30 cellular contexts compared by ENCODE assay signal in genomic region chr9:87810008-87810407, GRCh38.
"Had no signal": no experiment of that assay in that cellular context is flagged by ENCODE, and none has a peak within 500 bp of the region (broad histone marks: within the 10 kb centered on the region; RNA-seq: fewer than 3 reads in every experiment).

No MANE protein-coding gene starts in this region.

- H3K27me3 ChIP-seq: neural progenitor cell, ovary, right atrium auricular region, right lobe of liver, upper lobe of right lung had no signal

- H3K4me3 ChIP-seq: left lung, lower lobe of right lung, neural progenitor cell, ovary, right atrium auricular region, right lobe of liver, smooth muscle cell, stomach, suprapubic skin, thoracic aorta, tibial artery, upper lobe of right lung had no signal

- H3K9ac ChIP-seq: neural progenitor cell had no signal

- H3K9me3 Mint-ChIP-seq: immature natural killer cell had no signal

- FAIRE-seq: islet of Langerhans, kidney, urothelium cell line had no signal

- ATAC-seq: left colon; left lung; lower lobe of right lung; naive thymus-derived CD8-positive, alpha-beta T cell; stimulated activated memory B cell treated with anti-CD40 and anti-IgM and Interleukin-4, amounts not matched to agents 10 μg/mL and 1 μg/mL and 100 μg/mL, for 72 hours; upper lobe of right lung had no signal

- H3K36me3 Mint-ChIP-seq: immature natural killer cell; naive thymus-derived CD8-positive, alpha-beta T cell; neural progenitor cell; stimulated activated memory B cell treated with anti-CD40 and anti-IgM and Interleukin-4, amounts not matched to agents 10 μg/mL and 1 μg/mL and 100 μg/mL, for 72 hours had no signal

- H3K36me3 ChIP-seq: left lung, lower lobe of right lung, neural progenitor cell, ovary, right atrium auricular region, right lobe of liver, stomach, suprapubic skin, thoracic aorta, tibial artery, upper lobe of right lung had no signal

- H3K27ac ChIP-seq: left lung, lower lobe of right lung, neural progenitor cell, ovary, right atrium auricular region, right lobe of liver, stomach, suprapubic skin, thoracic aorta, tibial artery, upper lobe of right lung had no signal

- H2AFZ ChIP-seq: neural progenitor cell had no signal

- H3K4me1 Mint-ChIP-seq: immature natural killer cell; naive thymus-derived CD8-positive, alpha-beta T cell; nephron; stimulated activated memory B cell treated with anti-CD40 and anti-IgM and Interleukin-4, amounts not matched to agents 10 μg/mL and 1 μg/mL and 100 μg/mL, for 72 hours had no signal

- H3K4me1 ChIP-seq: neural progenitor cell, right atrium auricular region, stomach, suprapubic skin, tibial artery, upper lobe of right lung had no signal

- DNase-seq: hippocampal formation; immature natural killer cell; kidney; left colon; left lung; lower lobe of right lung; mammary epithelial cell; mesenchymal stem cell; naive thymus-derived CD8-positive, alpha-beta T cell; ovary; right lobe of liver; stimulated activated CD4-positive, alpha-beta T cell treated with anti-CD3 and anti-CD28 coated beads, Interleukin-1b, Interleukin-23, amount 100 ng/mL, for 48 hours; stimulated activated CD4-positive, alpha-beta T cell treated with anti-CD3 and anti-CD28 coated beads, Interleukin-2, amount 100 ng/mL, for 48 hours; stimulated activated CD4-positive, alpha-beta T cell treated with anti-CD3 and anti-CD28 coated beads, Interleukin-4, amount 100 ng/mL, for 4 hours; stimulated activated CD8-positive, alpha-beta memory T cell treated with anti-CD3 and anti-CD28 coated beads, Interleukin-4, amount 100 ng/mL, for 48 hours; stimulated activated naive CD4-positive, alpha-beta T cell treated with Interleukin-2 at 50 U/mL for 16 hours; stomach; tibial artery; trophoblast cell; upper lobe of right lung had no signal

- H3K9me3 ChIP-seq: lower lobe of right lung, ovary, right lobe of liver, suprapubic skin, thoracic aorta, upper lobe of right lung had no signal

- H3K27me3 Mint-ChIP-seq: progenitor cell of endocrine pancreas; stimulated activated memory B cell treated with anti-CD40 and anti-IgM and Interleukin-4, amounts not matched to agents 10 μg/mL and 1 μg/mL and 100 μg/mL, for 72 hours had no signal

- H3K4me3 Mint-ChIP-seq: immature natural killer cell; naive thymus-derived CD8-positive, alpha-beta T cell; nephron; neural progenitor cell; stimulated activated memory B cell treated with anti-CD40 and anti-IgM and Interleukin-4, amounts not matched to agents 10 μg/mL and 1 μg/mL and 100 μg/mL, for 72 hours had no signal

- H3K27ac Mint-ChIP-seq: immature natural killer cell; naive thymus-derived CD8-positive, alpha-beta T cell; nephron; neural progenitor cell; progenitor cell of endocrine pancreas; stimulated activated memory B cell treated with anti-CD40 and anti-IgM and Interleukin-4, amounts not matched to agents 10 μg/mL and 1 μg/mL and 100 μg/mL, for 72 hours had no signal

- H3K4me2 ChIP-seq: neural progenitor cell, smooth muscle cell had no signal
